20 cellular contexts compared by ENCODE assay signal in the genomic region with DNA sequence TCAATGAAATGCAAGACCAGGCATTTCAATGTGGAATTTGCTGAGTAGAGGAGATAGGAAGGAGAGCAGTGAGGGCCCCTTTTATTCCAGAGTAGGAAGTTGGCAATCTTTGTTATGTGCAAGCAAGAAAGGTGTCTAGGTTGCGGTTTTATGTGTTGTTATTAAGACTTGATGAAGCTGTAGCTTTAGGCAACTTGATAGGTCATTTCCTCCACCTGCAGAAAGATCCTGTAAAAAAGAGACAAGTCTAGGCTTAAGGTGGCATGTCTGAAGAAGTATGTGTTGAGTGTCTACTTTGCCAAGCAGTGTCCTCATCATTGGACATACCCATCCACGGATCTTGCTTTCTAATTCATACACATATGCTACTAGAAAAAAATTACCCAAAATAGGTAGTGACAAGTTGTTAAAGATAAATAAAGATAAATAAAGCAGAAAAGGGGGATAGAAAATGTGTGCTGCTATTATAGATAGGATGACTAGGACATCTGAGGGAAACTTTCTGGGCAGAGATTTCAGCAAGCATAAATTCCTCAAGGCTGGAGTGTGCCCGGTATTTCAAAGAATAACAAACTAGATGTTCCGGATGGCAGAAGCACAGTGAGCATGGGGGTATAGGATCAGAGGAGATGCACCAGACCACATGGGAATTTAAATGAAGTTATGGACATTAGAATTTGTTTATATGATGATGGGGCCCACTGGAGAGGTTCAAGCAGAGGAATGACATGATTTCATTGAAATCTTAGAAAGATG.
A peak's percentile ranks its signal among the peaks of the same experiment; 100 is the strongest.
DNase-seq lines count a peak whose midpoint lies in the region; ATAC-seq and TF ChIP-seq lines count a peak whose summit lies in the region.
"Had no signal": no experiment of that assay in that cellular context is flagged by ENCODE, and none has a peak within 500 bp of the region (broad histone marks: within the 10 kb centered on the region; RNA-seq: fewer than 3 reads in every experiment).

No MANE protein-coding gene starts in this region.

- H3K27ac ChIP-seq in RWPE2 (ENCODE audit: poor library complexity, severe bottlenecking): peak overlapping the region; percentile 45
- H3K27ac ChIP-seq in sigmoid colon: peak overlapping the region in 2 of 4 donors; percentile 25 to 33
- H3K27ac ChIP-seq in stomach: no peak overlapping the region
- H3K27ac ChIP-seq: GM23248, SK-N-MC had no signal

- TF ChIP-seq EP300 in sigmoid colon (IDR thresholded peaks at IDR 0.05) (no peak), stomach (IDR thresholded peaks at IDR 0.05) (no peak)

- intact Hi-C loops in sigmoid colon (cut with DNase I): no loop called here
- intact Hi-C loops in stomach (cut with DNase I; ENCODE audit: low total_unique reads): no loop called here

- WGBS in sigmoid colon, 2 donors: 90 to 93% methylated on average over 4 of the region's 4 CpGs
- WGBS in stomach, 5 donors: 80 to 97% (median 88%) methylated on average over 4 of the region's 4 CpGs

- H3K27me3 ChIP-seq in RWPE2 (ENCODE audit: insufficient read depth, poor library complexity, severe bottlenecking): no peaks in the 10 kb centered on the region
- H3K27me3 ChIP-seq in skeletal muscle satellite cell (ENCODE audit: control insufficient read depth, insufficient read depth, low read length): no peaks in the 10 kb centered on the region
- no peaks in the 10 kb centered on the region for H3K27me3 ChIP-seq in sigmoid colon
- H3K27me3 ChIP-seq in stomach: no peaks in the 10 kb centered on the region

- TF ChIP-seq POLR2A in sigmoid colon (IDR thresholded peaks at IDR 0.05) (no peak), stomach (IDR thresholded peaks at IDR 0.05) (no peak)

- H3K9ac ChIP-seq in skeletal muscle satellite cell (ENCODE audit: low read depth, low read length): no peak overlapping the region
- H3K9ac ChIP-seq: GM23248 had no signal

- peaks cover 17% of the 10 kb centered on the region for H3K4me1 ChIP-seq in RWPE2 (ENCODE audit: insufficient read depth, poor library complexity, severe bottlenecking)
- H3K4me1 ChIP-seq in skeletal muscle satellite cell (ENCODE audit: control insufficient read depth, insufficient read depth, low read length): peaks cover 32% of the 10 kb centered on the region
- H3K4me1 ChIP-seq in sigmoid colon: peaks cover 0 to 18% (median 7%) of the 10 kb centered on the region in 4 donors
- no peaks in the 10 kb centered on the region for H3K4me1 ChIP-seq in stomach

- peak overlapping the region; percentile 7 for H3K4me2 ChIP-seq in skeletal muscle satellite cell (ENCODE audit: low read length)

- H3K36me3 ChIP-seq in RWPE2 (ENCODE audit: low read depth) (no peaks in the 10 kb centered on the region), skeletal muscle satellite cell (ENCODE audit: insufficient read depth, low read length) (no peaks in the 10 kb centered on the region), sigmoid colon (no peaks in the 10 kb centered on the region), stomach (no peaks in the 10 kb centered on the region)

- peak; percentile 33; the same call in 1 of the 3 replicates for ATAC-seq in RWPE2 (ENCODE audit: low read depth)
- ATAC-seq: HCT116 had no signal

- DNase-seq in RWPE2 (ENCODE audit: low spot score) (no peak), dedifferentiated amniotic fluid mesenchymal stem cell (ENCODE audit: extremely low spot score) (peak; percentile 37), iris pigment epithelial cell (ENCODE audit: low read depth) (peak; percentile 44), sigmoid colon (no peak), stomach (no peak), NCI-H2107 treated with DMSO at 0.1 percent for 48 hours (lab: John Stamatoyannopoulos, UW; ENCODE audit: unreplicated experiment) (no peak)
- DNase-seq: ACHN; C1 segment of cervical spinal cord; CD8-positive, alpha-beta memory T cell; DMS79; NCI-H1105; NCI-H2081 treated with DMSO at 0.1 percent for 48 hours; NCI-H524; NCI-H82; OCI-M1; SHP77 had no signal

- no peak overlapping the region for H3K4me3 ChIP-seq in RWPE2 (ENCODE audit: severe bottlenecking)
- no peak overlapping the region for H3K4me3 ChIP-seq in skeletal muscle satellite cell (ENCODE audit: low read length)
- no peak overlapping the region for H3K4me3 ChIP-seq in sigmoid colon
- no peak overlapping the region for H3K4me3 ChIP-seq in stomach
- H3K4me3 ChIP-seq: GM23248, SK-N-MC had no signal

- H3K9me3 ChIP-seq in RWPE2 (ENCODE audit: severe bottlenecking) (no peaks in the 10 kb centered on the region), skeletal muscle satellite cell (replicated peaks; ENCODE audit: low read length) (no peaks in the 10 kb centered on the region), sigmoid colon (no peaks in the 10 kb centered on the region), stomach (no peaks in the 10 kb centered on the region)

- TF ChIP-seq CTCF in RWPE2 (IDR thresholded peaks at IDR 0.05; ENCODE audit: poor library complexity, severe bottlenecking) (no peak), sigmoid colon (IDR thresholded peaks at IDR 0.05) (no peak), stomach (IDR thresholded peaks at IDR 0.05) (no peak)

Comparison
In these comparisons a context has a peak if more than half of its experiments do, and no peak if none do; other contexts are left out.
1. DNase-seq: peak in dedifferentiated amniotic fluid mesenchymal stem cell (single experiment) and iris pigment epithelial cell (single experiment); none in RWPE2 (single experiment), sigmoid colon (single experiment), stomach (single experiment) and NCI-H2107 treated with DMSO at 0.1 percent for 48 hours (single experiment).